In the genomic region with DNA sequence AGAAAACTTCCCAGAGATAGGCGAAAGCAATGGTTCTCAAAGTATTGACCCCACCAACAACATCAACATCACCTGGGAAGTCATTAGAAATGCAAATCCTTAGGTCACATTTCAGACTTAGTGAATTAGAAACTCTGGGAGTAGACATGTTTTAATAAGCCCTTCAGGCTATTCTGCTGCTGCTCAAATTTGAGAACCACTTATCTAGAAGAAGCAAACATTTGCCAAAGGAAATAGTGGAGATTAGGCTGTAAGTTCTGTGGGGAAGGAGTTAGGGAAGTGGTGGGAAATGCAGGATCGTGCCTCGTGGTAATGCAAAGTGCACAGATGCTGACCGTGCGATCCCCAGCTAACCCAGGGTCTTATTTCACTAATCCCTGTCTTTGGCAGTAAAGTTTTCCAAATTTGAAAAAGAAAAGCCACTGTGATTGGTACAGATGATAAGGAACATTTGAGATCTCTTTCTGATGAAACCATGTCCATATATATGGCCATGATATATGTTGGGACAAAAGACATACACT, we compare ENCODE assay signal across 18 cellular contexts.
DNase-seq lines count a peak whose midpoint lies in the region; ATAC-seq and TF ChIP-seq lines count a peak whose summit lies in the region.
"Had no signal": no experiment of that assay in that cellular context is flagged by ENCODE, and none has a peak within 500 bp of the region (broad histone marks: within the 10 kb centered on the region; RNA-seq: fewer than 3 reads in every experiment).

No MANE protein-coding gene starts in this region.

- H3K9me3 ChIP-seq in HEK293 (ENCODE audit: control insufficient read depth, insufficient read depth, low read depth, low read length) = no peaks in the 10 kb centered on the region
- no peaks in the 10 kb centered on the region for H3K9me3 ChIP-seq in SK-N-MC (ENCODE audit: low read depth, low read length)
- H3K9me3 ChIP-seq in hepatocyte (ENCODE audit: low read depth) = no peaks in the 10 kb centered on the region
- no peaks in the 10 kb centered on the region for H3K9me3 ChIP-seq in gastroesophageal sphincter
- H3K9me3 ChIP-seq in spleen = no peaks in the 10 kb centered on the region
- H3K9me3 ChIP-seq: BLaER1 treated with 17β-estradiol and CSF1 and Interleukin-3, amounts not matched to agents 10 nM and 100 nM had no signal

- H3K27me3 ChIP-seq in hepatocyte = no peaks in the 10 kb centered on the region
- no peaks in the 10 kb centered on the region for H3K27me3 ChIP-seq in gastroesophageal sphincter
- no peaks in the 10 kb centered on the region for H3K27me3 ChIP-seq in spleen (replicated peaks in 1 of 7)
- H3K27me3 ChIP-seq: BLaER1 treated with 17β-estradiol and CSF1 and Interleukin-3, amounts not matched to agents 10 nM and 100 nM had no signal

- WGBS in hepatocyte (ENCODE audit: low lambda C conversion rate, missing lambda C conversion rate) = 30% methylated on average over 5 of the region's 5 CpGs
- 55 to 74% methylated on average over 3 to 5 of the region's 5 CpGs for WGBS in gastroesophageal sphincter (ENCODE audit: low coverage in 1 of 2), 2 donors
- WGBS in spleen, 5 donors = 48 to 57% (median 53%) methylated on average over 5 of the region's 5 CpGs

- no peak overlapping the region for H2AFZ ChIP-seq in hepatocyte

- no peaks in the 10 kb centered on the region; the same call in 1 of the 2 replicates for H3K4me1 ChIP-seq in HEK293 (ENCODE audit: control insufficient read depth, insufficient read depth, low read length)
- no peaks in the 10 kb centered on the region for H3K4me1 ChIP-seq in hepatocyte (ENCODE audit: insufficient read depth)
- no peaks in the 10 kb centered on the region for H3K4me1 ChIP-seq in gastroesophageal sphincter
- no peaks in the 10 kb centered on the region for H3K4me1 ChIP-seq in spleen

- H3K9me2 ChIP-seq in hepatocyte (replicated peaks; ENCODE audit: insufficient read depth) = no peaks in the 10 kb centered on the region

- DNase-seq in NCI-H526 (lab: John Stamatoyannopoulos, UW) = peak; percentile 14 to 34
- DNase-seq in SK-N-MC (ENCODE audit: low read depth, low spot score) = peak; percentile 34
- DNase-seq in hepatocyte (ENCODE audit: low spot score) = no peak
- DNase-seq in DMS 273 (lab: John Stamatoyannopoulos, UW; ENCODE audit: unreplicated experiment) = no peak
- DNase-seq in spleen = no peak
- DNase-seq in ureter (ENCODE audit: low spot score) = no peak
- DNase-seq: AML-193; CD4-positive, alpha-beta T cell; H7; NCI-H1092 treated with DMSO at 0.1 percent for 48 hours; NCI-H1436; NCI-H187; NCI-H2081 treated with DMSO at 0.1 percent for 48 hours had no signal

- 0 out of 2 replicates have a peak overlapping the region, but pooled peaks have one; percentile 6 for H3K27ac ChIP-seq in HEK293 (ENCODE audit: extremely low read depth, low read depth, low read length)
- no peak overlapping the region for H3K27ac ChIP-seq in SK-N-MC
- no peak overlapping the region for H3K27ac ChIP-seq in hepatocyte
- H3K27ac ChIP-seq in gastroesophageal sphincter = no peak overlapping the region
- H3K27ac ChIP-seq in spleen = no peak overlapping the region
- H3K27ac ChIP-seq: BLaER1 treated with 17β-estradiol and CSF1 and Interleukin-3, amounts not matched to agents 10 nM and 100 nM; HL-60 had no signal

- no peak for TF ChIP-seq CTCF in HEK293 (tag by site-specific recombination; IDR thresholded peaks at IDR 0.05)
- no peak for TF ChIP-seq CTCF in hepatocyte (IDR thresholded peaks at IDR 0.05; ENCODE audit: poor library complexity)
- no peak for TF ChIP-seq CTCF in gastroesophageal sphincter (IDR thresholded peaks at IDR 0.05)
- no peak for TF ChIP-seq CTCF in spleen (IDR thresholded peaks at IDR 0.05 in 8 of 11, conservative IDR thresholded peaks at IDR 0.05 in 3 of 11)

- H3K9ac ChIP-seq in SK-N-MC (ENCODE audit: insufficient read length) = no peak overlapping the region
- H3K9ac ChIP-seq: BLaER1 treated with 17β-estradiol and CSF1 and Interleukin-3, amounts not matched to agents 10 nM and 100 nM had no signal

- H4K20me1 ChIP-seq in hepatocyte (ENCODE audit: insufficient read depth, poor library complexity, severe bottlenecking) = no peaks in the 10 kb centered on the region
- H4K20me1 ChIP-seq: BLaER1 treated with 17β-estradiol and CSF1 and Interleukin-3, amounts not matched to agents 10 nM and 100 nM had no signal

- intact Hi-C loops in spleen (cut with DNase I; ENCODE audit: low total_unique reads) = no loop called here

- no peak overlapping the region for H3K4me3 ChIP-seq in HEK293 (ENCODE audit: low read depth, low read length)
- H3K4me3 ChIP-seq in SK-N-MC = no peak overlapping the region
- H3K4me3 ChIP-seq in hepatocyte = no peak overlapping the region
- H3K4me3 ChIP-seq in gastroesophageal sphincter = no peak overlapping the region
- H3K4me3 ChIP-seq in spleen = no peak overlapping the region
- H3K4me3 ChIP-seq: BLaER1 treated with 17β-estradiol and CSF1 and Interleukin-3, amounts not matched to agents 10 nM and 100 nM had no signal

- ATAC-seq in gastroesophageal sphincter = no peak
- ATAC-seq: SK-N-SH treated with all-trans-retinoic acid at 6 μM for 48 hours had no signal

- POLR2A ChIA-PET in HEK293 (lab: Yijun Ruan, JAX) = no interaction called here

- no peak for TF ChIP-seq POLR2A in gastroesophageal sphincter (IDR thresholded peaks at IDR 0.05)
- TF ChIP-seq POLR2A in spleen (IDR thresholded peaks at IDR 0.05) = no peak

- no peak for TF ChIP-seq EP300 in gastroesophageal sphincter (IDR thresholded peaks at IDR 0.05)

- no peaks in the 10 kb centered on the region for H3K36me3 ChIP-seq in HEK293 (ENCODE audit: control insufficient read depth in 2 of 2, insufficient read depth in 1 of 2, low read length in 2 of 2)
- no peaks in the 10 kb centered on the region for H3K36me3 ChIP-seq in SK-N-MC (ENCODE audit: insufficient read depth, low read length)
- no peaks in the 10 kb centered on the region for H3K36me3 ChIP-seq in hepatocyte (replicated peaks; ENCODE audit: insufficient read depth, low read depth)
- no peaks in the 10 kb centered on the region for H3K36me3 ChIP-seq in gastroesophageal sphincter
- no peaks in the 10 kb centered on the region for H3K36me3 ChIP-seq in spleen
- H3K36me3 ChIP-seq: BLaER1 treated with 17β-estradiol and CSF1 and Interleukin-3, amounts not matched to agents 10 nM and 100 nM had no signal

- peak overlapping the region; percentile 20 for H3K4me2 ChIP-seq in hepatocyte
- H3K4me2 ChIP-seq: BLaER1 treated with 17β-estradiol and CSF1 and Interleukin-3, amounts not matched to agents 10 nM and 100 nM had no signal

- no peaks in the 10 kb centered on the region for H3K79me2 ChIP-seq in hepatocyte

- CTCF ChIA-PET in HEK293 (lab: Yijun Ruan, JAX) = interaction anchor here (1.1 kb wide), 1 partner anchor 17 kb away, joined by 3 read pairs; no protein-coding TSS in a partner anchor

TF ChIP-seq in HEK293, 187 proteins besides CTCF, POLR2A, EP300 and RAD21 (continues in another document):
- TF ChIP-seq ZBTB8A (tag by site-specific recombination; IDR thresholded peaks at IDR 0.05) (no peak), BCL11B (tag by site-specific recombination; IDR thresholded peaks at IDR 0.05; ENCODE audit: low read depth) (no peak), ZNF37A (tag by site-specific recombination; IDR thresholded peaks at IDR 0.05) (no peak), FEZF1 (tag by site-specific recombination; IDR thresholded peaks at IDR 0.05) (peak; percentile 46), ZNF624 (tag by site-specific recombination; IDR thresholded peaks at IDR 0.05) (no peak), MEIS1 (CRISPR knock-in tag; IDR thresholded peaks at IDR 0.05; ENCODE audit: borderline replicate concordance) (no peak)
- TF ChIP-seq, protein P1, sequence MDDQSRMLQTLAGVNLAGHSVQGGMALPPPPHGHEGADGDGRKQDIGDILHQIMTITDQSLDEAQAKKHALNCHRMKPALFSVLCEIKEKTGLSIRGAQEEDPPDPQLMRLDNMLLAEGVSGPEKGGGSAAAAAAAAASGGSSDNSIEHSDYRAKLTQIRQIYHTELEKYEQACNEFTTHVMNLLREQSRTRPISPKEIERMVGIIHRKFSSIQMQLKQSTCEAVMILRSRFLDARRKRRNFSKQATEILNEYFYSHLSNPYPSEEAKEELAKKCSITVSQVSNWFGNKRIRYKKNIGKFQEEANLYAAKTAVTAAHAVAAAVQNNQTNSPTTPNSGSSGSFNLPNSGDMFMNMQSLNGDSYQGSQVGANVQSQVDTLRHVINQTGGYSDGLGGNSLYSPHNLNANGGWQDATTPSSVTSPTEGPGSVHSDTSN (CRISPR knock-in tag; IDR thresholded peaks at IDR 0.05) = no peak
- TF ChIP-seq, protein P2, sequence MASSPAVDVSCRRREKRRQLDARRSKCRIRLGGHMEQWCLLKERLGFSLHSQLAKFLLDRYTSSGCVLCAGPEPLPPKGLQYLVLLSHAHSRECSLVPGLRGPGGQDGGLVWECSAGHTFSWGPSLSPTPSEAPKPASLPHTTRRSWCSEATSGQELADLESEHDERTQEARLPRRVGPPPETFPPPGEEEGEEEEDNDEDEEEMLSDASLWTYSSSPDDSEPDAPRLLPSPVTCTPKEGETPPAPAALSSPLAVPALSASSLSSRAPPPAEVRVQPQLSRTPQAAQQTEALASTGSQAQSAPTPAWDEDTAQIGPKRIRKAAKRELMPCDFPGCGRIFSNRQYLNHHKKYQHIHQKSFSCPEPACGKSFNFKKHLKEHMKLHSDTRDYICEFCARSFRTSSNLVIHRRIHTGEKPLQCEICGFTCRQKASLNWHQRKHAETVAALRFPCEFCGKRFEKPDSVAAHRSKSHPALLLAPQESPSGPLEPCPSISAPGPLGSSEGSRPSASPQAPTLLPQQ (tag by site-specific recombination; IDR thresholded peaks at IDR 0.05) = no peak
- TF ChIP-seq, protein P3, sequence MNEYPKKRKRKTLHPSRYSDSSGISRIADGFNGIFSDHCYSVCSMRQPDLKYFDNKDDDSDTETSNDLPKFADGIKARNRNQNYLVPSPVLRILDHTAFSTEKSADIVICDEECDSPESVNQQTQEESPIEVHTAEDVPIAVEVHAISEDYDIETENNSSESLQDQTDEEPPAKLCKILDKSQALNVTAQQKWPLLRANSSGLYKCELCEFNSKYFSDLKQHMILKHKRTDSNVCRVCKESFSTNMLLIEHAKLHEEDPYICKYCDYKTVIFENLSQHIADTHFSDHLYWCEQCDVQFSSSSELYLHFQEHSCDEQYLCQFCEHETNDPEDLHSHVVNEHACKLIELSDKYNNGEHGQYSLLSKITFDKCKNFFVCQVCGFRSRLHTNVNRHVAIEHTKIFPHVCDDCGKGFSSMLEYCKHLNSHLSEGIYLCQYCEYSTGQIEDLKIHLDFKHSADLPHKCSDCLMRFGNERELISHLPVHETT (tag by site-specific recombination; IDR thresholded peaks at IDR 0.05) = no peak

Comparison
In these comparisons a context has a peak if more than half of its experiments do, and no peak if none do; other contexts are left out.
1. DNase-seq: peak in NCI-H526 (2 of 2) and SK-N-MC (single experiment); none in hepatocyte (single experiment), DMS 273 (single experiment), spleen (single experiment) and ureter (single experiment).